29 cellular contexts compared by ENCODE assay signal in the genomic region with DNA sequence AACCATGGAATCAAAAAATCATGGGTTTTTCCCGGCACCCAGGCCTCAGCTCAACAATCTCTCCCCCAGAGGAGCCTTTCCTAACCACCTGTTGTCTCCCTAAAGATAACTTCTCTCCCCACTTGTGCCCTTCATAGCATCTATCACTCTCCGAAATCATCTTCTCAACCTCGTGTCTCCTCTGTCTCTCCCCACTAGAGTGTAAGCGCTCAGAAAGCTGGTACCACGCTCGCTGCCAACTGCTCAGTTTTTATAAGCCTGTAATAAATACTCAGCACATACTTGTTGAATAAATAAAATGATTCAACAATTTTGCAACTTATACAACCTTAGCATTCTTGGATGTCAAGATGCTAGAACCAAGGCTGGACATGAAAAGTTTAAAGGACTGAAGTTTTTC.
"Had no signal": no experiment of that assay in that cellular context is flagged by ENCODE, and none has a peak within 500 bp of the region (broad histone marks: within the 10 kb centered on the region; RNA-seq: fewer than 3 reads in every experiment).

No MANE protein-coding gene starts in this region.

- DNase-seq: activated CD4-positive, alpha-beta memory T cell treated with anti-CD3 and anti-CD28 coated beads, Interleukin-2, amount 10 ng/mL, durations not matched to agents 7 days and 5 days; activated CD4-positive, alpha-beta T cell treated with anti-CD3 and anti-CD28 coated beads for 4 hours; activated CD4-positive, alpha-beta T cell treated with anti-CD3 and anti-CD28 coated beads, Interleukin-2, amount 10 ng/mL, durations not matched to agents 7 days and 5 days; activated CD4-positive, alpha-beta T cell treated with anti-CD3 and anti-CD28 coated beads, Interleukin-2, amount 50 U/mL, for 4 hours; activated CD4-positive, CD25-positive, alpha-beta regulatory T cell; activated CD4-positive, CD25-positive, alpha-beta regulatory T cell treated with anti-CD3 and anti-CD28 coated beads, Interleukin-2, amount 50 U/mL, for 72 hours; activated CD8-positive, alpha-beta memory T cell treated with anti-CD3 and anti-CD28 coated beads, Interleukin-2, amount 50 U/mL, for 4 hours; activated effector memory CD4-positive, alpha-beta T cell treated with anti-CD3 and anti-CD28 coated beads, Interleukin-2, amount 50 U/mL, for 16 hours; activated naive CD4-positive, alpha-beta T cell treated with anti-CD3 and anti-CD28 coated beads for 36 hours; activated naive CD8-positive, alpha-beta T cell treated with anti-CD3 and anti-CD28 coated beads for 36 hours; activated naive CD8-positive, alpha-beta T cell treated with anti-CD3 and anti-CD28 coated beads, Interleukin-2, amount 50 U/mL, for 24 hours; activated T-cell treated with anti-CD3 and anti-CD28 coated beads, Interleukin-2, amount 50 U/mL, for 1 hour; activated T-cell treated with anti-CD3 and anti-CD28 coated beads, Interleukin-2, amount 50 U/mL, for 48 hours; adrenal gland; amygdala; aorta; body of pancreas; caudate nucleus; cortex of kidney; dermis blood vessel endothelial cell; effector CD8-positive, alpha-beta T cell; foreskin fibroblast; glutamatergic neuron; heart left ventricle; T-helper 2 cell had no signal

- H3K4me1 ChIP-seq: adrenal gland, body of pancreas, heart left ventricle had no signal

- H3K9me3 ChIP-seq: adrenal gland, body of pancreas, heart left ventricle had no signal

- H3K9me3 Mint-ChIP-seq: activated CD4-positive, alpha-beta memory T cell treated with anti-CD3 and anti-CD28 coated beads, Interleukin-2, amount 10 ng/mL, durations not matched to agents 7 days and 5 days; activated CD4-positive, alpha-beta T cell treated with anti-CD3 and anti-CD28 coated beads, Interleukin-2, amount 10 ng/mL, durations not matched to agents 7 days and 5 days; activated naive CD4-positive, alpha-beta T cell treated with anti-CD3 and anti-CD28 coated beads for 36 hours; activated naive CD4-positive, alpha-beta T cell treated with anti-CD3 and anti-CD28 coated beads, Interleukin-2, amount 50 U/mL, for 24 hours; activated naive CD8-positive, alpha-beta T cell treated with anti-CD3 and anti-CD28 coated beads for 36 hours; activated naive CD8-positive, alpha-beta T cell treated with anti-CD3 and anti-CD28 coated beads, Interleukin-2, amount 50 U/mL, for 24 hours; activated T-helper 1 cell treated with anti-CD3 and anti-CD28 coated beads, Interleukin-12 subunit alpha, Interleukin-12 subunit beta, Interleukin-2, Interleukin-4 antibody, amounts not matched to agents 30 ng/mL and 10 ng/mL and 1 ng/mL, durations not matched to agents 14 hours and 24 hours and 36 hours; activated T-helper 2 cell treated with anti-CD3 and anti-CD28 coated beads, Interferon-gamma antibody, Interleukin-2, Interleukin-4, amounts not matched to agents 10 μg/mL and 5 μg/mL and 100 μg/mL, durations not matched to agents 14 hours and 24 hours and 36 hours had no signal

- H3K4me1 Mint-ChIP-seq: activated CD4-positive, alpha-beta memory T cell treated with anti-CD3 and anti-CD28 coated beads, Interleukin-2, amount 10 ng/mL, durations not matched to agents 7 days and 5 days; activated CD4-positive, alpha-beta T cell treated with anti-CD3 and anti-CD28 coated beads, Interleukin-2, amount 10 ng/mL, durations not matched to agents 7 days and 5 days; activated naive CD4-positive, alpha-beta T cell treated with anti-CD3 and anti-CD28 coated beads, Interleukin-2, amount 50 U/mL, for 24 hours; activated naive CD8-positive, alpha-beta T cell treated with anti-CD3 and anti-CD28 coated beads for 36 hours; activated naive CD8-positive, alpha-beta T cell treated with anti-CD3 and anti-CD28 coated beads, Interleukin-2, amount 50 U/mL, for 24 hours had no signal

- H3K27ac ChIP-seq: adrenal gland, body of pancreas, epithelial cell of prostate, heart left ventricle had no signal

- H3K36me3 Mint-ChIP-seq: activated naive CD4-positive, alpha-beta T cell treated with anti-CD3 and anti-CD28 coated beads, Interleukin-2, amount 50 U/mL, for 24 hours; activated naive CD8-positive, alpha-beta T cell treated with anti-CD3 and anti-CD28 coated beads for 36 hours had no signal

- H3K4me3 ChIP-seq: adrenal gland, body of pancreas, heart left ventricle had no signal

- ATAC-seq: activated naive CD8-positive, alpha-beta T cell treated with anti-CD3 and anti-CD28 coated beads, Interleukin-2, amount 50 U/mL, for 24 hours; body of pancreas; heart left ventricle had no signal

- H3K27ac Mint-ChIP-seq: activated CD4-positive, alpha-beta memory T cell treated with anti-CD3 and anti-CD28 coated beads, Interleukin-2, amount 10 ng/mL, durations not matched to agents 7 days and 5 days; activated CD4-positive, alpha-beta T cell treated with anti-CD3 and anti-CD28 coated beads, Interleukin-2, amount 10 ng/mL, durations not matched to agents 7 days and 5 days; activated naive CD4-positive, alpha-beta T cell treated with anti-CD3 and anti-CD28 coated beads for 36 hours; activated naive CD4-positive, alpha-beta T cell treated with anti-CD3 and anti-CD28 coated beads, Interleukin-2, amount 50 U/mL, for 24 hours; activated naive CD8-positive, alpha-beta T cell treated with anti-CD3 and anti-CD28 coated beads for 36 hours; activated naive CD8-positive, alpha-beta T cell treated with anti-CD3 and anti-CD28 coated beads, Interleukin-2, amount 50 U/mL, for 24 hours; activated T-helper 1 cell treated with anti-CD3 and anti-CD28 coated beads, Interleukin-12 subunit alpha, Interleukin-12 subunit beta, Interleukin-2, Interleukin-4 antibody, amounts not matched to agents 30 ng/mL and 10 ng/mL and 1 ng/mL, durations not matched to agents 14 hours and 24 hours and 36 hours; activated T-helper 2 cell treated with anti-CD3 and anti-CD28 coated beads, Interferon-gamma antibody, Interleukin-2, Interleukin-4, amounts not matched to agents 10 μg/mL and 5 μg/mL and 100 μg/mL, durations not matched to agents 14 hours and 24 hours and 36 hours had no signal

- H3K27me3 ChIP-seq: adrenal gland, body of pancreas had no signal

- H3K4me3 Mint-ChIP-seq: activated CD4-positive, alpha-beta memory T cell treated with anti-CD3 and anti-CD28 coated beads, Interleukin-2, amount 10 ng/mL, durations not matched to agents 7 days and 5 days; activated CD4-positive, alpha-beta T cell treated with anti-CD3 and anti-CD28 coated beads, Interleukin-2, amount 10 ng/mL, durations not matched to agents 7 days and 5 days; activated naive CD4-positive, alpha-beta T cell treated with anti-CD3 and anti-CD28 coated beads for 36 hours; activated naive CD4-positive, alpha-beta T cell treated with anti-CD3 and anti-CD28 coated beads, Interleukin-2, amount 50 U/mL, for 24 hours; activated naive CD8-positive, alpha-beta T cell treated with anti-CD3 and anti-CD28 coated beads for 36 hours; activated naive CD8-positive, alpha-beta T cell treated with anti-CD3 and anti-CD28 coated beads, Interleukin-2, amount 50 U/mL, for 24 hours; activated T-helper 1 cell treated with anti-CD3 and anti-CD28 coated beads, Interleukin-12 subunit alpha, Interleukin-12 subunit beta, Interleukin-2, Interleukin-4 antibody, amounts not matched to agents 30 ng/mL and 10 ng/mL and 1 ng/mL, durations not matched to agents 14 hours and 24 hours and 36 hours had no signal

- H3K36me3 ChIP-seq: adrenal gland, heart left ventricle had no signal
